ENCODE assay signal across 25 cellular contexts in the genomic region with DNA sequence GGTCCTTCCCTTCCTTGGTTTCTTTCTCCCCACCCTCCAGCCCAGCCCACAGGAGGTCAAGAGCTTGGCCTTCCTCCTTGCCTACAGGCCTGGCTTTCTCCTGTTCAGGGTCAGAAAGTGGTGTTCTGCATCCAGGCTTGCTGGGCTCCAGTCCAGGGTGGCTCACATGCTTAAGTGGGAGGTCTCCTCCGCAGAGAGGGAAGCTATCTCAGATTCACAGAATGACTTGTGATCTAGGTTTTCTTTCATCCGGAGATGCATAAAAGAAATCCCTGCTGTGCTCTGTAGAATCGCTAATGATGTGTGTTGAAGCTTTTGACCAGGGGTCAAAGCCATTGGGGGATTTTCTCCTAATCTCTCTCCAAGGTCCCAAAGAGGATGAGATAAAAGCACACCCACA.
"Had no signal": no experiment of that assay in that cellular context is flagged by ENCODE, and none has a peak within 500 bp of the region (broad histone marks: within the 10 kb centered on the region; RNA-seq: fewer than 3 reads in every experiment).

No MANE protein-coding gene starts in this region.

- H3K4me3 Mint-ChIP-seq: activated CD8-positive, alpha-beta T cell treated with anti-CD3 and anti-CD28 coated beads, Interleukin-2, amount 10 ng/mL, durations not matched to agents 7 days and 5 days; activated naive CD8-positive, alpha-beta T cell treated with anti-CD3 and anti-CD28 coated beads, Interleukin-2, amount 10 ng/mL, durations not matched to agents 7 days and 5 days had no signal

- H3K4me3 ChIP-seq: adrenal gland, Peyer's patch, SJCRH30 had no signal

- H3K9ac ChIP-seq: SK-N-SH had no signal

- H3K9me3 ChIP-seq: adrenal gland, Peyer's patch, SJCRH30, SK-N-SH had no signal

- H3K36me3 Mint-ChIP-seq: activated naive CD8-positive, alpha-beta T cell treated with anti-CD3 and anti-CD28 coated beads, Interleukin-2, amount 10 ng/mL, durations not matched to agents 7 days and 5 days had no signal

- H3K4me1 Mint-ChIP-seq: activated naive CD8-positive, alpha-beta T cell treated with anti-CD3 and anti-CD28 coated beads, Interleukin-2, amount 10 ng/mL, durations not matched to agents 7 days and 5 days had no signal

- H3K4me1 ChIP-seq: adrenal gland, Peyer's patch, SJCRH30 had no signal

- H3K27ac Mint-ChIP-seq: activated CD8-positive, alpha-beta T cell treated with anti-CD3 and anti-CD28 coated beads, Interleukin-2, amount 10 ng/mL, durations not matched to agents 7 days and 5 days; activated naive CD8-positive, alpha-beta T cell treated with anti-CD3 and anti-CD28 coated beads, Interleukin-2, amount 10 ng/mL, durations not matched to agents 7 days and 5 days had no signal

- H3K9me3 Mint-ChIP-seq: activated naive CD8-positive, alpha-beta T cell treated with anti-CD3 and anti-CD28 coated beads, Interleukin-2, amount 10 ng/mL, durations not matched to agents 7 days and 5 days had no signal

- H3K27me3 ChIP-seq: adrenal gland, Peyer's patch had no signal

- H3K27ac ChIP-seq: adrenal gland, Peyer's patch, RWPE1, SJCRH30, VCaP had no signal

- ATAC-seq: activated CD8-positive, alpha-beta T cell treated with anti-CD3 and anti-CD28 coated beads, Interleukin-2, amount 10 ng/mL, durations not matched to agents 7 days and 5 days had no signal

- H3K36me3 ChIP-seq: adrenal gland, Peyer's patch, SJCRH30 had no signal

- DNase-seq: activated CD4-positive, alpha-beta T cell treated with anti-CD3 and anti-CD28 coated beads for 4 hours; activated CD4-positive, alpha-beta T cell treated with anti-CD3 and anti-CD28 coated beads, Interleukin-2, amount 50 U/mL, for 4 hours; activated CD8-positive, alpha-beta memory T cell treated with anti-CD3 and anti-CD28 coated beads, Interleukin-2, amount 50 U/mL, for 48 hours; activated CD8-positive, alpha-beta T cell treated with anti-CD3 and anti-CD28 coated beads, Interleukin-2, amount 10 ng/mL, durations not matched to agents 7 days and 5 days; activated naive CD4-positive, alpha-beta T cell treated with anti-CD3 and anti-CD28 coated beads, Interleukin-2, amount 50 U/mL, for 16 hours; activated naive CD8-positive, alpha-beta T cell treated with anti-CD3 and anti-CD28 coated beads, Interleukin-2, amount 10 ng/mL, durations not matched to agents 7 days and 5 days; activated T-cell treated with anti-CD3 and anti-CD28 coated beads, Interleukin-2, amount 50 U/mL, for 1 hour; adrenal gland; anterior cingulate cortex; cerebellar nuclear complex; NCI-H1048; NCI-H146; NCI-H187 treated with DMSO at 0.1 percent for 48 hours; NCI-H2081 treated with DMSO at 0.1 percent for 48 hours; NCI-H2171; NCI-H510A treated with DMSO at 0.1 percent for 48 hours; NCI-H69; NK-92 treated with Interleukin-12 subunit alpha and Interleukin-12 subunit beta, amount 100 ng/mL, for 24 hours; Peyer's patch; Right ventricle myocardium superior; SJCRH30; SK-N-SH; T-helper 1 cell had no signal
